ENCODE assay signal across 17 cellular contexts in genomic region chrX:136778020-136778419, GRCh38. TPM values are rescaled to one million over a fixed set of nuclear protein-coding genes. Genes with fewer than 3 reads are reported as not detected.
DNase-seq lines count a peak whose midpoint lies in the region; ATAC-seq, FAIRE-seq and TF ChIP-seq lines count a peak whose summit lies in the region.
"Had no signal": no experiment of that assay in that cellular context is flagged by ENCODE, and none has a peak within 500 bp of the region (broad histone marks: within the 10 kb centered on the region; RNA-seq: fewer than 3 reads in every experiment).

No MANE protein-coding gene starts in this region.

- H3K9me3 ChIP-seq in neutrophil = no peaks in the 10 kb centered on the region
- H3K9me3 ChIP-seq: colonic mucosa, left ventricle myocardium inferior, ovary had no signal

- peak overlapping the region; percentile 95 for H3K4me3 Mint-ChIP-seq in T-helper 2 cell treated with Interferon-gamma antibody and Interleukin-4, amounts not matched to agents 5 μg/mL and 100 μg/mL, for 36 hours
- H3K4me3 Mint-ChIP-seq in activated T-helper 17 cell treated with anti-CD3 and anti-CD28 coated beads, Interleukin-2, amount 50 U/mL, for 72 hours = peak overlapping the region; percentile 97

- peak overlapping the region; percentile 86 for H3K27ac ChIP-seq in neutrophil
- H3K27ac ChIP-seq: colonic mucosa, ovary had no signal

- H3K4me1 Mint-ChIP-seq in T-helper 2 cell treated with Interferon-gamma antibody and Interleukin-4, amounts not matched to agents 5 μg/mL and 100 μg/mL, for 36 hours (ENCODE audit: low read depth) = peaks cover 54% of the 10 kb centered on the region
- H3K4me1 Mint-ChIP-seq in activated T-helper 17 cell treated with anti-CD3 and anti-CD28 coated beads, Interleukin-2, amount 50 U/mL, for 72 hours = peaks cover 39% of the 10 kb centered on the region

- DNase-seq in T-helper 2 cell treated with Interferon-gamma antibody and Interleukin-4, amounts not matched to agents 5 μg/mL and 100 μg/mL, for 36 hours (ENCODE audit: low spot score) = no peak
- DNase-seq in T-helper 2 cell (no peak), GM19239 (ENCODE audit: insufficient read length, low spot score) (no peak), glomerular visceral epithelial cell (ENCODE audit: extremely low spot score) (no peak), iPS-NIHi11 (ENCODE audit: low spot score) (no peak)
- DNase-seq: colonic mucosa, Kasumi-1, left ventricle myocardium inferior, NCI-H446, ovary, trophoblast cell had no signal

- peak overlapping the region; percentile 95 for H3K27ac Mint-ChIP-seq in T-helper 2 cell treated with Interferon-gamma antibody and Interleukin-4, amounts not matched to agents 5 μg/mL and 100 μg/mL, for 36 hours
- no peak overlapping the region for H3K27ac Mint-ChIP-seq in activated T-helper 17 cell treated with anti-CD3 and anti-CD28 coated beads, Interleukin-2, amount 50 U/mL, for 72 hours

- no peaks in the 10 kb centered on the region for H3K9me3 Mint-ChIP-seq in T-helper 2 cell treated with Interferon-gamma antibody and Interleukin-4, amounts not matched to agents 5 μg/mL and 100 μg/mL, for 36 hours
- H3K9me3 Mint-ChIP-seq in activated T-helper 17 cell treated with anti-CD3 and anti-CD28 coated beads, Interleukin-2, amount 50 U/mL, for 72 hours = no peaks in the 10 kb centered on the region

- no peaks in the 10 kb centered on the region for H3K27me3 ChIP-seq in neutrophil
- H3K27me3 ChIP-seq: colonic mucosa, ovary had no signal

- H3K27me3 Mint-ChIP-seq in T-helper 2 cell treated with Interferon-gamma antibody and Interleukin-4, amounts not matched to agents 5 μg/mL and 100 μg/mL, for 36 hours (ENCODE audit: low read depth) = no peaks in the 10 kb centered on the region
- no peaks in the 10 kb centered on the region for H3K27me3 Mint-ChIP-seq in activated T-helper 17 cell treated with anti-CD3 and anti-CD28 coated beads, Interleukin-2, amount 50 U/mL, for 72 hours

- peaks cover 53% of the 10 kb centered on the region for H3K36me3 Mint-ChIP-seq in T-helper 2 cell treated with Interferon-gamma antibody and Interleukin-4, amounts not matched to agents 5 μg/mL and 100 μg/mL, for 36 hours (ENCODE audit: low read depth)
- H3K36me3 Mint-ChIP-seq in activated T-helper 17 cell treated with anti-CD3 and anti-CD28 coated beads, Interleukin-2, amount 50 U/mL, for 72 hours (ENCODE audit: low read depth) = peaks cover 43% of the 10 kb centered on the region

- peaks cover 37 to 54% of the 10 kb centered on the region in 2 experiments for H3K4me1 ChIP-seq in neutrophil (ENCODE audit: control insufficient read depth in 1 of 2, insufficient read depth in 1 of 2, low read depth in 1 of 2, low read length in 1 of 2)
- H3K4me1 ChIP-seq: colonic mucosa had no signal

- no peak for ATAC-seq in activated T-helper 17 cell treated with anti-CD3 and anti-CD28 coated beads, Interleukin-2, amount 50 U/mL, for 72 hours (replicated peaks)
- no peak for ATAC-seq in HG03378 (IDR thresholded peaks at IDR 0.05; ENCODE audit: unreplicated experiment)
- ATAC-seq: Right ventricle myocardium inferior had no signal

- peak overlapping the region in 1 of 2 experiments; percentile 59 for H3K4me3 ChIP-seq in neutrophil (ENCODE audit: low read depth in 1 of 2, low read length in 1 of 2)
- H3K4me3 ChIP-seq: colonic mucosa, left ventricle myocardium inferior, ovary had no signal

- no peak for TF ChIP-seq CTCF in neutrophil (IDR thresholded peaks at IDR 0.05)

- no peaks in the 10 kb centered on the region for H3K36me3 ChIP-seq in neutrophil
- H3K36me3 ChIP-seq: colonic mucosa, left ventricle myocardium inferior, ovary had no signal

- peak; percentile 33 for FAIRE-seq in GM19239 (lab: Jason Lieb, UNC)
- FAIRE-seq: frontal cortex, G401.6 had no signal

RNA-seq across cellular contexts. Expression of gene ARHGEF6, which starts 2.7 kb away (rescaled TPM):
- total RNA-seq in activated T-helper 17 cell treated with anti-CD3 and anti-CD28 coated beads, Interleukin-2, amount 50 U/mL, for 72 hours = 10 to 100 TPM; 56.8 to 67.6 TPM
